20 cellular contexts compared by ENCODE assay signal in genomic region chr11:70297341-70297740, GRCh38. TPM values are rescaled to one million over a fixed set of nuclear protein-coding genes. Genes with fewer than 3 reads are reported as not detected.
A peak's percentile ranks its signal among the peaks of the same experiment; 100 is the strongest.
DNase-seq lines count a peak whose midpoint lies in the region; ATAC-seq and TF ChIP-seq lines count a peak whose summit lies in the region.
"Had no signal": no experiment of that assay in that cellular context is flagged by ENCODE, and none has a peak within 500 bp of the region (broad histone marks: within the 10 kb centered on the region; RNA-seq: fewer than 3 reads in every experiment).

No MANE protein-coding gene starts in this region.

- H3K14ac ChIP-seq in trophoblast cell (ENCODE audit: low read length), result no peak overlapping the region

- peaks cover 34% of the 10 kb centered on the region for H3K36me3 Mint-ChIP-seq in activated CD4-positive, alpha-beta T cell treated with anti-CD3 and anti-CD28 coated beads for 36 hours (ENCODE audit: low read depth)

- H3F3A ChIP-seq in PC-9 (ENCODE audit: insufficient read depth, low read depth), result peaks cover 17% of the 10 kb centered on the region; the same call in 1 of the 2 replicates
- H3F3A ChIP-seq in MM.1S (ENCODE audit: insufficient read depth, low read length), result no peaks in the 10 kb centered on the region

- H3K4me1 Mint-ChIP-seq in activated CD4-positive, alpha-beta T cell treated with anti-CD3 and anti-CD28 coated beads for 36 hours, result peaks cover 14% of the 10 kb centered on the region

- TF ChIP-seq CTCF in PC-9 (conservative IDR thresholded peaks at IDR 0.05) (no peak), choroid plexus epithelial cell (conservative IDR thresholded peaks at IDR 0.05; ENCODE audit: low read depth, low read length) (no peak), MM.1S (IDR thresholded peaks at IDR 0.05; ENCODE audit: low read length) (no peak)

- H2AFZ ChIP-seq in PC-9 (no peak overlapping the region), trophoblast cell (ENCODE audit: insufficient read depth, low read length, poor library complexity) (no peak overlapping the region), MM.1S (ENCODE audit: low read length) (no peak overlapping the region)

- intact Hi-C loops in activated CD4-positive, alpha-beta T cell treated with anti-CD3 and anti-CD28 coated beads for 36 hours (cut with DNase I, micrococcal nuclease), result no loop called here
- intact Hi-C loops in PC-9 (cut with micrococcal nuclease; ENCODE audit: unreplicated experiment), result no loop called here

- peak overlapping the region; percentile 51 for H3K18ac ChIP-seq in trophoblast cell (ENCODE audit: low read length)

- H3K27me3 ChIP-seq in PC-9 (ENCODE audit: insufficient read depth, low read depth) (no peaks in the 10 kb centered on the region), trophoblast cell (ENCODE audit: insufficient read depth, low read length) (no peaks in the 10 kb centered on the region), MM.1S (replicated peaks; ENCODE audit: insufficient read depth, low read length) (no peaks in the 10 kb centered on the region)
- H3K27me3 ChIP-seq: ovary, Peyer's patch, transverse colon had no signal

- no peak overlapping the region for H4K12ac ChIP-seq in trophoblast cell (ENCODE audit: low read depth, low read length)

- no peak overlapping the region for H4K91ac ChIP-seq in trophoblast cell (ENCODE audit: low read depth, low read length)

- H2BK120ac ChIP-seq in trophoblast cell (ENCODE audit: insufficient read depth, low read length, poor library complexity), result no peak overlapping the region

- ATAC-seq in activated CD4-positive, alpha-beta T cell treated with anti-CD3 and anti-CD28 coated beads for 36 hours, result peak; percentile 88
- ATAC-seq: left colon had no signal

- POLR2A ChIA-PET in activated CD4-positive, alpha-beta T cell treated with anti-CD3 and anti-CD28 coated beads for 36 hours (lab: Charles Lee), result no interaction called here
- POLR2A ChIA-PET in PC-9 (lab: Charles Lee; ENCODE audit: unreplicated experiment), result no interaction called here

- H3K4me3 Mint-ChIP-seq in activated CD4-positive, alpha-beta T cell treated with anti-CD3 and anti-CD28 coated beads for 36 hours, result no peak overlapping the region
- H3K4me3 Mint-ChIP-seq: IgD-negative memory B cell had no signal

- no peak overlapping the region for H3K23ac ChIP-seq in trophoblast cell (ENCODE audit: low read length)

- H2AK5ac ChIP-seq in trophoblast cell (ENCODE audit: low read length), result no peak overlapping the region

- no peak overlapping the region for H2BK5ac ChIP-seq in trophoblast cell (ENCODE audit: low read depth, low read length, poor library complexity)

- H3K4me1 ChIP-seq in PC-9 (replicated peaks; ENCODE audit: insufficient read depth) (peaks cover 13% of the 10 kb centered on the region), trophoblast cell (ENCODE audit: control insufficient read depth in 1 of 2, insufficient read depth in 2 of 2, low read length in 2 of 2) (peaks cover 4 to 12% of the 10 kb centered on the region in 2 experiments), MM.1S (ENCODE audit: low read length) (no peaks in the 10 kb centered on the region)
- H3K4me1 ChIP-seq: Peyer's patch, transverse colon had no signal

- CTCF ChIA-PET in activated CD4-positive, alpha-beta T cell treated with anti-CD3 and anti-CD28 coated beads for 36 hours (lab: Charles Lee), result no interaction called here
- CTCF ChIA-PET in PC-9 (lab: Charles Lee), result no interaction called here

- peaks cover 71% of the 10 kb centered on the region for H3K79me2 ChIP-seq in PC-9 (ENCODE audit: low read depth)
- no peaks in the 10 kb centered on the region for H3K79me2 ChIP-seq in trophoblast cell (ENCODE audit: control insufficient read depth, insufficient read depth, low read length, poor library complexity)
- H3K79me2 ChIP-seq in MM.1S (ENCODE audit: low read length), result peaks cover 22% of the 10 kb centered on the region; the same call in 1 of the 2 replicates

- H3K27ac ChIP-seq in PC-9 (peak overlapping the region; percentile 12; the same call in 1 of the 2 replicates), trophoblast cell (ENCODE audit: low read depth, low read length) (no peak overlapping the region), MM.1S (ENCODE audit: low read length) (no peak overlapping the region)
- H3K27ac ChIP-seq: ovary, Peyer's patch, transverse colon had no signal

- no peak overlapping the region for H3K4me2 ChIP-seq in PC-9
- no peak overlapping the region for H3K4me2 ChIP-seq in trophoblast cell (ENCODE audit: low read length)
- H3K4me2 ChIP-seq in MM.1S (ENCODE audit: low read depth, low read length), result no peak overlapping the region

- no peaks in the 10 kb centered on the region for H3K27me3 Mint-ChIP-seq in activated CD4-positive, alpha-beta T cell treated with anti-CD3 and anti-CD28 coated beads for 36 hours
- H3K27me3 Mint-ChIP-seq: IgD-negative memory B cell had no signal

- H4K20me1 ChIP-seq in PC-9 (ENCODE audit: insufficient read depth) (peaks cover 25% of the 10 kb centered on the region), MM.1S (ENCODE audit: insufficient read depth, low read length) (no peaks in the 10 kb centered on the region)

- H3K9me3 ChIP-seq in PC-9 (ENCODE audit: insufficient read depth, low read depth) (no peaks in the 10 kb centered on the region), trophoblast cell (ENCODE audit: insufficient read depth, low read depth, low read length) (no peaks in the 10 kb centered on the region), MM.1S (replicated peaks; ENCODE audit: insufficient read depth, low read length) (no peaks in the 10 kb centered on the region)
- H3K9me3 ChIP-seq: ovary, Peyer's patch, transverse colon had no signal

- H2BK12ac ChIP-seq in trophoblast cell (ENCODE audit: low read length), result no peak overlapping the region

- H3K27ac Mint-ChIP-seq in activated CD4-positive, alpha-beta T cell treated with anti-CD3 and anti-CD28 coated beads for 36 hours, result no peak overlapping the region
- H3K27ac Mint-ChIP-seq: IgD-negative memory B cell had no signal

- H3K9me3 Mint-ChIP-seq in activated CD4-positive, alpha-beta T cell treated with anti-CD3 and anti-CD28 coated beads for 36 hours (ENCODE audit: low read depth), result no peaks in the 10 kb centered on the region
- H3K9me3 Mint-ChIP-seq: IgD-negative memory B cell had no signal

- H3K79me1 ChIP-seq in trophoblast cell (ENCODE audit: low read length), result no peaks in the 10 kb centered on the region

- H3K36me3 ChIP-seq in PC-9 (ENCODE audit: low read depth) (peaks cover 34% of the 10 kb centered on the region), trophoblast cell (ENCODE audit: control insufficient read depth in 1 of 2, insufficient read depth in 2 of 2, low read length in 2 of 2) (peaks cover 18 to 30% of the 10 kb centered on the region in 2 experiments), MM.1S (replicated peaks; ENCODE audit: insufficient read depth, low read length) (no peaks in the 10 kb centered on the region)
- H3K36me3 ChIP-seq: ovary had no signal

- DNase-seq in activated CD4-positive, alpha-beta T cell treated with anti-CD3 and anti-CD28 coated beads for 36 hours, result no peak
- DNase-seq in activated CD4-positive, alpha-beta T cell treated with anti-CD3 and anti-CD28 coated beads for 1 hour, result no peak
- DNase-seq in PC-9 (peak in 1 of 2 experiments; percentile 83), choroid plexus epithelial cell (ENCODE audit: low read depth) (peak; percentile 32), trophoblast cell (peak; percentile 17 to 56), MM.1S (no peak), NCI-H2029 treated with DMSO at 0.1 percent for 48 hours (lab: John Stamatoyannopoulos, UW) (no peak)
- DNase-seq in effector CD8-positive, alpha-beta T cell (lab: John Stamatoyannopoulos, UW), result no peak
- DNase-seq: 8988T, activated gamma-delta T cell treated with Interleukin-2 at 50 U/mL for 16 hours, C1 segment of cervical spinal cord, DMS153, hippocampal formation, left colon, NCI-H2081 treated with DMSO at 0.1 percent for 48 hours, NCI-H748 treated with DMSO at 0.1 percent for 48 hours, ovary, transverse colon had no signal

- H4K8ac ChIP-seq in trophoblast cell (ENCODE audit: low read depth, low read length), result no peak overlapping the region

- no TSS peak for BruUV-seq in PC-9 (replicated peaks; lab: Mats Ljungman, UMichigan)

- H3K9ac ChIP-seq in trophoblast cell (ENCODE audit: low read length) (no peak overlapping the region), MM.1S (ENCODE audit: low read length) (no peak overlapping the region)

- H3K9me2 ChIP-seq in PC-9 (ENCODE audit: insufficient read depth), result no peaks in the 10 kb centered on the region
- H3K9me2 ChIP-seq in MM.1S (replicated peaks; ENCODE audit: insufficient read depth, low read length), result no peaks in the 10 kb centered on the region

- no peak overlapping the region for H3K4me3 ChIP-seq in PC-9
- H3K4me3 ChIP-seq in choroid plexus epithelial cell (ENCODE audit: low read depth, low read length), result no peak overlapping the region
- no peak overlapping the region for H3K4me3 ChIP-seq in trophoblast cell (ENCODE audit: low read depth, low read length)
- no peak overlapping the region for H3K4me3 ChIP-seq in MM.1S (ENCODE audit: low read length)
- H3K4me3 ChIP-seq: ovary, Peyer's patch, transverse colon had no signal

- H3K4ac ChIP-seq in trophoblast cell (ENCODE audit: low read depth, low read length), result no peak overlapping the region

RNA-seq across cellular contexts. Expression of gene PPFIA1, which starts 26.9 kb away (rescaled TPM):
- 10 to 100 TPM; 26.5 to 40.5 TPM for total RNA-seq in activated CD4-positive, alpha-beta T cell treated with anti-CD3 and anti-CD28 coated beads for 36 hours
- total RNA-seq in PC-9 (2021), result 81.1 and 86.8 TPM in 2 replicates
- 73.0 TPM in 2 replicates for polyA plus RNA-seq in trophoblast cell (2013)

Comparison
In these comparisons a context has a peak if more than half of its experiments do, and no peak if none do; other contexts are left out.
1. DNase-seq: peak in choroid plexus epithelial cell (single experiment) and trophoblast cell (2 of 2); none in activated CD4-positive, alpha-beta T cell treated with anti-CD3 and anti-CD28 coated beads for 36 hours (single experiment), activated CD4-positive, alpha-beta T cell treated with anti-CD3 and anti-CD28 coated beads for 1 hour (single experiment), effector CD8-positive, alpha-beta T cell (single experiment), MM.1S (single experiment) and NCI-H2029 treated with DMSO at 0.1 percent for 48 hours (single experiment).